ENCODE assay signal across 20 cellular contexts in genomic region chr20:16713056-16713455, GRCh38. TPM values are rescaled to one million over a fixed set of nuclear protein-coding genes. Genes with fewer than 3 reads are reported as not detected.
"Had no signal": no experiment of that assay in that cellular context is flagged by ENCODE, and none has a peak within 500 bp of the region (broad histone marks: within the 10 kb centered on the region; RNA-seq: fewer than 3 reads in every experiment).

No MANE protein-coding gene starts in this region.

- FAIRE-seq: TTC549 had no signal

- H3K4me3 ChIP-seq: coronary artery, gastroesophageal sphincter, hepatocyte had no signal

- H3K79me2 ChIP-seq: hepatocyte had no signal

- H3K27ac ChIP-seq: coronary artery, gastroesophageal sphincter, hepatocyte, neutrophil had no signal

- H3K4me2 ChIP-seq: hepatocyte had no signal

- H3K27me3 ChIP-seq: gastroesophageal sphincter, hepatocyte had no signal

- H3K4me1 ChIP-seq: gastroesophageal sphincter had no signal

- H3K9me3 ChIP-seq: gastroesophageal sphincter, neutrophil had no signal

- H3K36me3 ChIP-seq: gastroesophageal sphincter, neutrophil had no signal

- H2AFZ ChIP-seq: hepatocyte had no signal

- DNase-seq: activated CD4-positive, alpha-beta T cell treated with anti-CD3 and anti-CD28 coated beads, Interleukin-2, amount 50 U/mL, for 1 hour; activated naive CD4-positive, alpha-beta T cell treated with anti-CD3 and anti-CD28 coated beads, Interleukin-2, amount 10 ng/mL, durations not matched to agents 7 days and 5 days; effector memory CD4-positive, alpha-beta T cell; right cardiac atrium; stimulated activated CD4-positive, alpha-beta T cell treated with anti-CD3 and anti-CD28 coated beads, Interleukin-1b, Interleukin-23, amount 100 ng/mL, for 48 hours; stimulated activated naive B cell treated with anti-CD40 and anti-IgM and Interleukin-4, amounts not matched to agents 10 μg/mL and 1 μg/mL and 100 μg/mL, for 72 hours; T-helper 2 cell; trophoblast cell had no signal

RNA-seq across cellular contexts. Expression of gene OTOR, which starts 35.1 kb away (rescaled TPM):
- total RNA-seq: activated T-helper 2 cell treated with anti-CD3 and anti-CD28 coated beads, Interferon-gamma antibody, Interleukin-2, Interleukin-4, amounts not matched to agents 10 μg/mL and 5 μg/mL and 100 μg/mL, durations not matched to agents 14 hours and 24 hours and 36 hours; cardiac septum; gastroesophageal sphincter; kidney epithelial cell; lower leg skin; mesenteric fat pad; posterior vena cava; right cardiac atrium had no signal
- polyA plus RNA-seq: adipose tissue, hepatocyte, right cardiac atrium had no signal
